10 cellular contexts compared by ENCODE assay signal in the genomic region with DNA sequence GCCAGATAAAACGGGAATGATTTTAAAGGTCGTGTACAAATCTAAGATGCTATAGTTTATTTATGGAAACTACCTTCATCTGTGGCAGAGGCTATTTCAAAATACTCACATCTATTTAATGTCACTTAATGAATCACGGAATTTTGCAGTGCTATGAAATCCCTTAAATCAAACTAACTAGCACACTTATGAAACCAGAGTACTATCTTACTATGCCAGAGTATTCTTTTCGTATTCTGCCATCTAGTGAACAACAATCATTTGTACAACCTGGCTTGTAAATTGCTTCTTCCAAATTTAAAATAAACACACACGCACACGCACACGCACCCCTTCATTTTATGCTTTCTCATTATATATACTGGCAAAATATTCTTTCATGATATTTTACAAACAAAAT.
DNase-seq lines count a peak whose midpoint lies in the region; ATAC-seq and TF ChIP-seq lines count a peak whose summit lies in the region.
"Had no signal": no experiment of that assay in that cellular context is flagged by ENCODE, and none has a peak within 500 bp of the region (broad histone marks: within the 10 kb centered on the region; RNA-seq: fewer than 3 reads in every experiment).

No MANE protein-coding gene starts in this region.

- no peak for ATAC-seq in gastroesophageal sphincter
- ATAC-seq in CD4-positive, alpha-beta T cell (ENCODE audit: poor library complexity) = no peak
- ATAC-seq in GM21526 (IDR thresholded peaks at IDR 0.05; ENCODE audit: low FRiP score, unreplicated experiment) = no peak
- ATAC-seq: activated naive CD8-positive, alpha-beta T cell treated with anti-CD3 and anti-CD28 coated beads, Interleukin-2, amount 50 U/mL, for 24 hours had no signal

- WGBS in gastroesophageal sphincter (ENCODE audit: low coverage in 1 of 2), 2 donors = 0 to 13% methylated on average over 7 of the region's 7 CpGs

- POLR2A ChIA-PET in RWPE1 (lab: Yijun Ruan, JAX; ENCODE audit: low non-redundant PET) = no interaction called here
- POLR2A ChIA-PET in CD4-positive, alpha-beta T cell (lab: Charles Lee) = no interaction called here

- H3K27ac ChIP-seq in RWPE1 = no peak overlapping the region
- no peak overlapping the region for H3K27ac ChIP-seq in gastroesophageal sphincter
- H3K27ac ChIP-seq in tibial artery = no peak overlapping the region
- no peak overlapping the region for H3K27ac ChIP-seq in CD4-positive, alpha-beta T cell (ENCODE audit: low read depth, low read length)
- H3K27ac ChIP-seq: BLaER1 treated with 17β-estradiol and CSF1 and Interleukin-3, amounts not matched to agents 10 nM and 100 nM had no signal

- CTCF ChIA-PET in RWPE1 (lab: Yijun Ruan, JAX) = interaction anchor here (0.7 to 1.3 kb wide), 3 partner anchors 473 to 671 kb away, joined by 3 to 10 read pairs (median 4); no protein-coding TSS in a partner anchor
- CTCF ChIA-PET in CD4-positive, alpha-beta T cell (lab: Charles Lee) = no interaction called here

- DNase-seq in NCI-H2081 (lab: John Stamatoyannopoulos, UW) (peak; percentile 8 to 50), NCI-H2081 treated with DMSO at 0.1 percent for 48 hours (lab: John Stamatoyannopoulos, UW) (no peak), RWPE1 (ENCODE audit: low spot score) (peak; percentile 14), tibial artery (no peak), erythroblast (lab: John Stamatoyannopoulos, UW) (no peak)
- DNase-seq in CD4-positive, alpha-beta T cell = no peak
- DNase-seq: activated naive CD8-positive, alpha-beta T cell treated with anti-CD3 and anti-CD28 coated beads, Interleukin-2, amount 50 U/mL, for 24 hours had no signal

- H3K4me1 ChIP-seq in gastroesophageal sphincter (peaks cover 0 to 10% (median 0%) of the 10 kb centered on the region in 3 donors), tibial artery (peaks cover 0 to 5% (median 0%) of the 10 kb centered on the region in 4 donors)
- H3K4me1 ChIP-seq: BLaER1 treated with 17β-estradiol and CSF1 and Interleukin-3, amounts not matched to agents 10 nM and 100 nM had no signal

- no peaks in the 10 kb centered on the region for H3K36me3 Mint-ChIP-seq in CD4-positive, alpha-beta T cell (ENCODE audit: low read depth)

- TF ChIP-seq CTCF in RWPE1 (conservative IDR thresholded peaks at IDR 0.05; ENCODE audit: low read depth) (peak; percentile 60), gastroesophageal sphincter (IDR thresholded peaks at IDR 0.05) (peak; percentile 9 to 57 (median 55)), tibial artery (IDR thresholded peaks at IDR 0.05) (peak; percentile 12 to 14)
- TF ChIP-seq CTCF in CD4-positive, alpha-beta T cell (IDR thresholded peaks at IDR 0.05) = no peak

- no peaks in the 10 kb centered on the region for H3K27me3 Mint-ChIP-seq in CD4-positive, alpha-beta T cell
- H3K27me3 Mint-ChIP-seq: activated naive CD8-positive, alpha-beta T cell treated with anti-CD3 and anti-CD28 coated beads, Interleukin-2, amount 50 U/mL, for 24 hours had no signal

- H3K4me3 ChIP-seq in gastroesophageal sphincter = peak overlapping the region in 1 of 2 donors; percentile 21
- no peak overlapping the region for H3K4me3 ChIP-seq in tibial artery
- H3K4me3 ChIP-seq: BLaER1 treated with 17β-estradiol and CSF1 and Interleukin-3, amounts not matched to agents 10 nM and 100 nM had no signal

- H3K36me3 ChIP-seq in gastroesophageal sphincter (no peaks in the 10 kb centered on the region), tibial artery (no peaks in the 10 kb centered on the region)
- H3K36me3 ChIP-seq: BLaER1 treated with 17β-estradiol and CSF1 and Interleukin-3, amounts not matched to agents 10 nM and 100 nM had no signal

- H3K9me3 ChIP-seq in gastroesophageal sphincter (peaks cover 0 to 7% (median 0%) of the 10 kb centered on the region in 3 donors), tibial artery (peaks cover 0 to 11% (median 0%) of the 10 kb centered on the region in 3 donors)
- H3K9me3 ChIP-seq in CD4-positive, alpha-beta T cell (ENCODE audit: control insufficient read depth, low read length) = no peaks in the 10 kb centered on the region

- TF ChIP-seq POLR2A in gastroesophageal sphincter (IDR thresholded peaks at IDR 0.05) = no peak
- TF ChIP-seq POLR2A in erythroblast (IDR thresholded peaks at IDR 0.05; ENCODE audit: low read length) = no peak

- intact Hi-C loops in tibial artery (cut with DNase I; ENCODE audit: low total_unique reads) = no loop called here
- intact Hi-C loops in CD4-positive, alpha-beta T cell (cut with DNase I, micrococcal nuclease) = no loop called here

- H3K4me3 Mint-ChIP-seq in CD4-positive, alpha-beta T cell = no peak overlapping the region
- H3K4me3 Mint-ChIP-seq: activated naive CD8-positive, alpha-beta T cell treated with anti-CD3 and anti-CD28 coated beads, Interleukin-2, amount 50 U/mL, for 24 hours had no signal

- H3K27ac Mint-ChIP-seq in CD4-positive, alpha-beta T cell = no peak overlapping the region
- H3K27ac Mint-ChIP-seq: activated naive CD8-positive, alpha-beta T cell treated with anti-CD3 and anti-CD28 coated beads, Interleukin-2, amount 50 U/mL, for 24 hours had no signal

- H3K27me3 ChIP-seq in gastroesophageal sphincter (no peaks in the 10 kb centered on the region), tibial artery (no peaks in the 10 kb centered on the region)
- no peaks in the 10 kb centered on the region for H3K27me3 ChIP-seq in CD4-positive, alpha-beta T cell (ENCODE audit: control insufficient read depth, insufficient read depth, low read length)
- H3K27me3 ChIP-seq: BLaER1 treated with 17β-estradiol and CSF1 and Interleukin-3, amounts not matched to agents 10 nM and 100 nM had no signal

- H3K9me3 Mint-ChIP-seq in CD4-positive, alpha-beta T cell = peaks cover 2% of the 10 kb centered on the region

- no peak for TF ChIP-seq EP300 in gastroesophageal sphincter (IDR thresholded peaks at IDR 0.05)

- no peaks in the 10 kb centered on the region for H3K4me1 Mint-ChIP-seq in CD4-positive, alpha-beta T cell (ENCODE audit: low read depth)
- H3K4me1 Mint-ChIP-seq: activated naive CD8-positive, alpha-beta T cell treated with anti-CD3 and anti-CD28 coated beads, Interleukin-2, amount 50 U/mL, for 24 hours had no signal

Comparison
In these comparisons a context has a peak if more than half of its experiments do, and no peak if none do; other contexts are left out.
1. DNase-seq: peak in NCI-H2081 (2 of 2) and RWPE1 (single experiment); none in NCI-H2081 treated with DMSO at 0.1 percent for 48 hours (single experiment), tibial artery (0 of 2), erythroblast (0 of 2) and CD4-positive, alpha-beta T cell (0 of 10).